19 cellular contexts compared by ENCODE assay signal in the genomic region with DNA sequence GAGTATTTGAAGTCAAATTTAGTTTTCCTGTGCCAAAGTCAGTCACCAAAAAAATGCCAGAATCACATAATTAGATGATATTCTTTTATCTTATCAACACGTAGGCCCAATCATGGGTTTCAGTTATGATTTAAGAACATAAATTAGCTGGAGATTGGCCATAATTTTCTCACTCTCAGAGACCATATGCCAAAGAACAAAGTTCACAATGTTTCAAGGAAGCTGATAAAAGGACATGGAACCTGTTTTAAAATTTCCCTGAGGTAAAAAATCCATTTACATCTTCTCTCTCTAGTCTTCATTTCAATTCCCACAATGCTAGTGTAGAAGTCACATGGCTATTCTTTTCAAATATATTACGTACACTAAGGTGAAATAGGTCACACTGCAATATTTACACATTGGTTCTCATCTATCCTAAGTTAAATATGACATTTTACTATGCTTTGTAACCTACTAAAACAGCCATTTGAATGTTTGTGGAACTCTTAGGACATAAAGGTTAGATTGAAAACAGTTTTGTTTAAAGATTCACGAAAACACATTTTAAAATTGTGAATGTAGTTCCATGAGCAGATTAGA.
"Had no signal": no experiment of that assay in that cellular context is flagged by ENCODE, and none has a peak within 500 bp of the region (broad histone marks: within the 10 kb centered on the region; RNA-seq: fewer than 3 reads in every experiment).

No MANE protein-coding gene starts in this region.

- H3K4me3 Mint-ChIP-seq: naive B cell; nephron; stimulated activated memory B cell treated with anti-CD40 and anti-IgM and Interleukin-4, amounts not matched to agents 10 μg/mL and 1 μg/mL and 100 μg/mL, for 72 hours; stimulated activated naive CD8-positive, alpha-beta T cell treated with anti-CD3 and anti-CD28 coated beads, Interleukin-15, Interleukin-2, amounts not matched to agents 100 ng/mL and 50 ng/mL, for 24 hours had no signal

- H3K27me3 Mint-ChIP-seq: naive B cell; stimulated activated memory B cell treated with anti-CD40 and anti-IgM and Interleukin-4, amounts not matched to agents 10 μg/mL and 1 μg/mL and 100 μg/mL, for 72 hours; stimulated activated naive CD8-positive, alpha-beta T cell treated with anti-CD3 and anti-CD28 coated beads, Interleukin-15, Interleukin-2, amounts not matched to agents 100 ng/mL and 50 ng/mL, for 24 hours had no signal

- H3K4me1 Mint-ChIP-seq: naive B cell; nephron; stimulated activated memory B cell treated with anti-CD40 and anti-IgM and Interleukin-4, amounts not matched to agents 10 μg/mL and 1 μg/mL and 100 μg/mL, for 72 hours had no signal

- H3K4me1 ChIP-seq: heart left ventricle, left ventricle myocardium inferior, right atrium auricular region, tibial artery, upper lobe of left lung, uterus had no signal

- H3K27ac Mint-ChIP-seq: naive B cell; nephron; stimulated activated memory B cell treated with anti-CD40 and anti-IgM and Interleukin-4, amounts not matched to agents 10 μg/mL and 1 μg/mL and 100 μg/mL, for 72 hours; stimulated activated naive CD8-positive, alpha-beta T cell treated with anti-CD3 and anti-CD28 coated beads, Interleukin-15, Interleukin-2, amounts not matched to agents 100 ng/mL and 50 ng/mL, for 24 hours had no signal

- H3K9me3 ChIP-seq: tibial artery, upper lobe of left lung, uterus had no signal

- H3K4me3 ChIP-seq: coronary artery, heart left ventricle, left ventricle myocardium inferior, lung, right atrium auricular region, tibial artery, upper lobe of left lung, uterus had no signal

- DNase-seq: effector CD4-positive, alpha-beta T cell; heart left ventricle; hypothalamus; left ventricle myocardium inferior; mesenchymal stem cell; midbrain; naive B cell; posterior cingulate gyrus; stimulated activated CD4-positive, alpha-beta T cell treated with anti-CD3 and anti-CD28 coated beads, Interleukin-4, amount 100 ng/mL, for 24 hours; tibial artery; upper lobe of left lung; uterus had no signal

- H3K9me3 Mint-ChIP-seq: naive B cell; stimulated activated memory B cell treated with anti-CD40 and anti-IgM and Interleukin-4, amounts not matched to agents 10 μg/mL and 1 μg/mL and 100 μg/mL, for 72 hours; stimulated activated naive CD8-positive, alpha-beta T cell treated with anti-CD3 and anti-CD28 coated beads, Interleukin-15, Interleukin-2, amounts not matched to agents 100 ng/mL and 50 ng/mL, for 24 hours had no signal

- H3K27ac ChIP-seq: coronary artery, heart left ventricle, left ventricle myocardium inferior, right atrium auricular region, tibial artery, upper lobe of left lung, uterus had no signal

- H3K27me3 ChIP-seq: heart left ventricle, right atrium auricular region, tibial artery, upper lobe of left lung, uterus had no signal

- H3K36me3 ChIP-seq: uterus had no signal

- ATAC-seq: esophagus mucosa; heart left ventricle; stimulated activated memory B cell treated with anti-CD40 and anti-IgM and Interleukin-4, amounts not matched to agents 10 μg/mL and 1 μg/mL and 100 μg/mL, for 72 hours had no signal
